In the genomic region with DNA sequence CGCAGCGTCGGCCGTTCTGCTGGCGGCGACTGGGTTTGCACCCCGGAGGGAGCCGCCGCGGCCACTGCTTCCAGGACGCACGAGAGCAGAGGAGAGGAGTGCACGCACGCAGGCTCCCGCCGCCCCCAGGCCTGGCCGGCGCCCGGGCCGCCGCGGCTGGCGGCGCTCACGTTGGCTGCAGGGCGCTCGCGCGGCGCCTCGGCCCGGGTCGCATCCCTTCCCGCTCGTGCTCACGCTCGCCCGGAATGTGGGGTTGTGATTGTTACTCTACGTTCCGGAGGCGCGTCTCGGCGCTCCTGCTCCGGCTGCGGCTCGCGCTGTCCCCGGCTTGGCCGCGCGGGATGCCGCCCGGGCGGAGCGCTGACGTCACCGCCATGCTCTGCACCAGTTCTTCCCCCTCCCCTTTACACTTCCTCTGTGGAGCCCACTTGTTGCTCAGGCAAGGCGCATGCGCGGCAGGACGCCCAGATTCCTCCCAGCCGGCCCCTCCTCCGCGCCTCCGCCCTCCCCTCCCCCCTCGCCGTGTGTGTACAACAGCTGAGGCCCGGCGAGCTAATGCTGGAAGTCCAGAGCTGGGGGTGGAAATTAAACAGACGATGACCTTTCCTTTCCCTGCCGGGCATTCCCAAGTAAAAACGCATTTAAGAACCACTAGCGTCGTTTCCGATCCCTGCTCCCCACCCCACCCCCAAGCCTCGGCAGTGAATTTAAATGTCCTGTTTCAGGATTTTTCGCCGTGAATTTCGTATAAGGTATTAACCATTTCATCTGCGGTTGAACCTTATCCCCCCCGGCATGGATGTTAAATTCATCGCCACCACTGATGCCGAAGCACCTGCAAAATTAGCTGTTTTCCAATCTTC, we compare ENCODE assay signal across 1 cellular context.
A peak's percentile ranks its signal among the peaks of the same experiment; 100 is the strongest.
TF ChIP-seq lines count a peak whose summit lies in the region.

TSS of gene IRF2BPL (minus strand) at position 325 of the 863 bp plus-strand sequence. CDS start 916 bp downstream, outside the sequence.

TF ChIP-seq in IMR-90, 13 proteins besides CTCF, POLR2A, EP300 and RAD21 (continued from another document):
- TF ChIP-seq USF2 (IDR thresholded peaks at IDR 0.05; ENCODE audit: low read depth, low read length) (0 out of 2 replicates have a peak, but pooled peaks have one; percentile 1), FOS (IDR thresholded peaks at IDR 0.05; ENCODE audit: low read depth, low read length) (peak; percentile 30; the same call in 1 of the 2 replicates), SMC3 (IDR thresholded peaks at IDR 0.05; ENCODE audit: low read depth, low read length) (peak; percentile 17; the same call in 1 of the 2 replicates), BHLHE40 (IDR thresholded peaks at IDR 0.05; ENCODE audit: low read depth, low read length) (peak; percentile 90), MAZ (IDR thresholded peaks at IDR 0.05; ENCODE audit: borderline replicate concordance, low read depth, low read length) (peak; percentile 99)
